ENCODE assay signal across 8 cellular contexts in the genomic region with DNA sequence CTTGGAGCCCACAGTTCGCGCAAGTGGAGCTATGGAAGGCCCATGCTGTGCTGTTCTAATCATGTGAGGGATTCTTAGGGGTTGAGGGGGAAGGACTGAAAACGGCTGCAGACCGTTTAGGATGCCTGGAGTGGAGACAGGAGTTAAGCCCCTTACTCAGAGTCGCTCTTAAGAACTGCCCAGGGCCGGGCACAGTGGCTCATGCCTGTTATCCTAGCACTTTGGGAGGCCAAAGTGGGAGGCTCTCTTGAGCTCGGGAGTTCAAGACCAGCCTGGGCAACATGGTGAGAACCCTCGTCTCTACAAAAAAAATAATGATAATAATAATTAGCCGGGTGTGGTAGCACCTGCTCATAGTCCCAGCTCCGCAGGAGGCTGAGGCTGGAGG. TPM values are rescaled to one million over a fixed set of nuclear protein-coding genes. Genes with fewer than 3 reads are reported as not detected.
DNase-seq lines count a peak whose midpoint lies in the region; ATAC-seq, FAIRE-seq and TF ChIP-seq lines count a peak whose summit lies in the region.

No MANE protein-coding gene starts in this region.

- H3K9me3 ChIP-seq in SJSA1 (replicated peaks) (no peaks in the 10 kb centered on the region), sigmoid colon (no peaks in the 10 kb centered on the region)

- ATAC-seq in HG03354 (IDR thresholded peaks at IDR 0.05; ENCODE audit: poor library complexity, severe bottlenecking, unreplicated experiment): no peak

- FAIRE-seq in GM12891 (lab: Jason Lieb, UNC): no peak

- H3K4me1 ChIP-seq in SJSA1 (replicated peaks) (peaks cover 9% of the 10 kb centered on the region), sigmoid colon (peaks cover 0 to 48% (median 46%) of the 10 kb centered on the region in 4 donors)

- H3K27ac ChIP-seq in SJSA1 (peak overlapping the region; percentile 96), sigmoid colon (peak overlapping the region; percentile 99 to 100 (median 100))

- TF ChIP-seq POLR2A in GM12891 (IDR thresholded peaks at IDR 0.05; ENCODE audit: low read depth, low read length) (no peak), sigmoid colon (IDR thresholded peaks at IDR 0.05) (no peak)

- TF ChIP-seq CTCF in foreskin fibroblast (IDR thresholded peaks at IDR 0.05; ENCODE audit: low read depth, low read length) (no peak), sigmoid colon (IDR thresholded peaks at IDR 0.05) (no peak)

- intact Hi-C loops in sigmoid colon (cut with DNase I): loop anchor here (1.0 to 2.0 kb wide), 2 partner anchors 19 to 68 kb away; a partner anchor contains a TSS

- WGBS in sigmoid colon, 2 donors: 3 to 14% methylated on average over 10 of the region's 10 CpGs

- H3K4me3 ChIP-seq in SJSA1 (peak overlapping the region; percentile 87), foreskin fibroblast (ENCODE audit: low read depth in 1 of 2, low read length in 2 of 2) (peak overlapping the region; percentile 73 to 74), sigmoid colon (peak overlapping the region; percentile 87 to 96 (median 93))

- no peaks in the 10 kb centered on the region for H3K27me3 ChIP-seq in SJSA1 (replicated peaks)
- H3K27me3 ChIP-seq in sigmoid colon: no peaks in the 10 kb centered on the region

- DNase-seq in GM12891 (ENCODE audit: insufficient read length, low spot score): no peak
- DNase-seq in SJSA1 (ENCODE audit: low read depth in 1 of 2, low spot score in 2 of 2): no peak
- DNase-seq in foreskin fibroblast: no peak
- DNase-seq in sigmoid colon: no peak
- no peak for DNase-seq in SKM-1 treated with dmso at 0.1 percent for 144 hours (lab: John Stamatoyannopoulos, UW; ENCODE audit: unreplicated experiment)
- DNase-seq in MV-4-11 (lab: John Stamatoyannopoulos, UW): no peak
- no peak for DNase-seq in cerebellum (ENCODE audit: low spot score)

- H3K36me3 ChIP-seq in SJSA1 (peaks cover 20% of the 10 kb centered on the region), sigmoid colon (no peaks in the 10 kb centered on the region)

- no peak for TF ChIP-seq EP300 in sigmoid colon (IDR thresholded peaks at IDR 0.05)

TF ChIP-seq in GM12891, 5 proteins besides CTCF, POLR2A, EP300 and RAD21:
- TF ChIP-seq POU2F2 (IDR thresholded peaks at IDR 0.05; ENCODE audit: low read depth, low read length) (no peak), TAF1 (IDR thresholded peaks at IDR 0.05; ENCODE audit: low read depth, low read length) (0 out of 2 replicates have a peak, but pooled peaks have one; percentile 22)

RNA-seq across cellular contexts. Expression of a gene that starts 1.1 kb away (rescaled TPM):
- polyA plus RNA-seq in GM12891 (2012; ENCODE audit: low read depth, missing spikeins): 24.7 TPM
- total RNA-seq in SJSA1 (2014; rRNA removed; shearing (Covaris generic)): 23.1 and 27.7 TPM in 2 replicates
- total RNA-seq in sigmoid colon (10 to 100 TPM; 17.5 to 31.1 (median 22.5) TPM), cerebellum (16.1 TPM)
- polyA plus RNA-seq in sigmoid colon: 10 to 100 TPM; 14.4 to 25.6 (median 17.6) TPM

RNA-seq across cellular contexts. Expression of a gene that starts 13.4 kb away (rescaled TPM):
- polyA plus RNA-seq in GM12891 (2012; ENCODE audit: low read depth, missing spikeins): 6.1 TPM
- total RNA-seq in SJSA1 (2014; rRNA removed; shearing (Covaris generic)): 26.1 and 34.1 TPM in 2 replicates
- total RNA-seq in sigmoid colon (10 to 100 TPM; 13.7 to 18.3 (median 15.3) TPM), cerebellum (20.9 TPM)
- 10 to 100 TPM; 16.2 to 23.5 (median 19.0) TPM for polyA plus RNA-seq in sigmoid colon

RNA-seq across cellular contexts. Expression of a gene that starts 19.7 kb away (rescaled TPM):
- 31.6 TPM for polyA plus RNA-seq in GM12891 (2012; ENCODE audit: low read depth, missing spikeins)
- 8.8 and 11.1 TPM in 2 replicates for total RNA-seq in SJSA1 (2014; rRNA removed; shearing (Covaris generic))
- 10 to 100 TPM; 23.5 to 59.8 (median 30.9) TPM for total RNA-seq in sigmoid colon
- 10 to 100 TPM in 2 of 3 donors, 1 to 10 TPM in 1; 5.4 to 63.2 (median 10.4) TPM for polyA plus RNA-seq in sigmoid colon
- 30.9 TPM for total RNA-seq in cerebellum
